In genomic region chr20:12289476-12289875, GRCh38 we compare ENCODE assay signal across 24 cellular contexts.
"Had no signal": no experiment of that assay in that cellular context is flagged by ENCODE, and none has a peak within 500 bp of the region (broad histone marks: within the 10 kb centered on the region; RNA-seq: fewer than 3 reads in every experiment).

No MANE protein-coding gene starts in this region.

- H3K27ac ChIP-seq: adrenal gland, ascending aorta, brain microvascular endothelial cell, foreskin keratinocyte, neutrophil, pancreas, psoas muscle, right atrium auricular region, tibial nerve had no signal

- H3K27me3 ChIP-seq: adrenal gland, ascending aorta, brain microvascular endothelial cell, foreskin keratinocyte, neutrophil, pancreas, right atrium auricular region, tibial nerve had no signal

- H3K36me3 ChIP-seq: adrenal gland, ascending aorta, brain microvascular endothelial cell, neutrophil, pancreas, right atrium auricular region, tibial nerve had no signal

- H3K9me3 ChIP-seq: adrenal gland, ascending aorta, neutrophil, pancreas, psoas muscle had no signal

- H3K4me3 ChIP-seq: adrenal gland, ascending aorta, pancreas, psoas muscle, right atrium auricular region, tibial nerve had no signal

- H3K4me1 ChIP-seq: adrenal gland, ascending aorta, pancreas, psoas muscle, right atrium auricular region, tibial nerve had no signal

- DNase-seq: activated CD4-positive, alpha-beta T cell treated with anti-CD3 and anti-CD28 coated beads for 4 hours; activated CD4-positive, alpha-beta T cell treated with anti-CD3 and anti-CD28 coated beads, Interleukin-2, amount 50 U/mL, for 48 hours; activated CD4-positive, CD25-positive, alpha-beta regulatory T cell; activated CD8-positive, alpha-beta memory T cell treated with anti-CD3 and anti-CD28 coated beads, Interleukin-2, amount 50 U/mL, for 48 hours; activated naive CD4-positive, alpha-beta T cell; activated T-cell treated with anti-CD3 and anti-CD28 coated beads, Interleukin-2, amount 50 U/mL, for 4 hours; adrenal gland; brain microvascular endothelial cell; caudate nucleus; effector CD4-positive, alpha-beta T cell; foreskin keratinocyte; hippocampal formation; midbrain; pancreas; psoas muscle; stimulated activated CD4-positive, alpha-beta T cell treated with anti-CD3 and anti-CD28 coated beads, Interleukin-1b, Interleukin-23, amount 100 ng/mL, for 48 hours; stimulated activated naive CD8-positive, alpha-beta T cell treated with anti-CD3 and anti-CD28 coated beads, Interleukin-15, amount 100 ng/mL, for 72 hours; T1000 had no signal

- ATAC-seq: activated T-cell treated with anti-CD3 and anti-CD28 coated beads, Interleukin-2, amount 50 U/mL, for 4 hours; foreskin keratinocyte; pancreas; psoas muscle; stimulated activated effector memory CD8-positive, alpha-beta T cell treated with anti-CD3 and anti-CD28 coated beads, Interleukin-12 subunit alpha, Interleukin-12 subunit beta, amount 100 ng/mL, for 72 hours; stimulated activated naive CD8-positive, alpha-beta T cell treated with anti-CD3 and anti-CD28 coated beads, Interleukin-15, amount 100 ng/mL, for 72 hours had no signal

- FAIRE-seq: pancreas, urothelium cell line had no signal
